ENCODE assay signal across 12 cellular contexts in the genomic region with DNA sequence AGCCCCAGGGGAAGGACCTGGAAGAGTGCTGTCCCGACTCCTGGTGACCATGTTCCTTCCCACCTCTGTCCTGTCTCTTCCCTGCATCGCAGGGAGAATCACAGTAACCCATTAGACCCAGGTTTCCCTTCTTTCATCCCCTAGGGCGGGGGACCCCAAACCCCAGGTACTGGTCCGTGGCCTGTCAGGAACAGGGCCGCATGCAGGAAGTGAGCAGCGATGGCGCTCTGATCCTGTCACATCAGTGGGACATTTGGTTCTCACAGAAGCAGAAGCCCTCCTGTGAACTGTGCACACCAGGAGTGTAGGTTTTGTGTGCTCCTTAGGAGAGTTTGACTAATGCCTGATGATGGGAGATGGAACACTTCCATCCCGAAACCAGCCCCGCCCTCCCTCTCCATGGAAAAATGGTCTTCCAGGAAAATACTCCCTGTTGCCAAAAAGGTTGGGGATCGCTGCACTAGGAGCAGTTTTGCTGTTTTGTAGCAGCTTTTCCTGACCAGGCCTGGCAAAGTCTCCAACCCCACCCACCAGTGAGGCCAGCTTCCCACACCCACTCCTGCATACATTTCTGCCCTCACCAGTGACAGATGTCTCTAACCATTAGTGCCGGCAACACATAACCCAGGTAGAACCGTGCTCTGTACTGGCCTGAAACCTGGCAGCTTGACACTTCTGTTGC. TPM values are rescaled to one million over a fixed set of nuclear protein-coding genes. Genes with fewer than 3 reads are reported as not detected.
DNase-seq lines count a peak whose midpoint lies in the region; ATAC-seq and TF ChIP-seq lines count a peak whose summit lies in the region.
"Had no signal": no experiment of that assay in that cellular context is flagged by ENCODE, and none has a peak within 500 bp of the region (broad histone marks: within the 10 kb centered on the region; RNA-seq: fewer than 3 reads in every experiment).

No MANE protein-coding gene starts in this region.

- 63 to 74% methylated on average over 8 to 12 of the region's 12 CpGs for WGBS in testis, 2 donors
- no CpG with 5 or more reads among the region's 12 CpGs for WGBS in trophoblast cell (ENCODE audit: extremely low coverage, insufficient coverage, insufficient read length)

- no peak for ATAC-seq in activated T-cell treated with anti-CD3 and anti-CD28 coated beads, Interleukin-2, amount 50 U/mL, for 72 hours (replicated peaks in 1 of 2)
- no peak for ATAC-seq in activated naive CD8-positive, alpha-beta T cell treated with anti-CD3 and anti-CD28 coated beads, Interleukin-2, amount 50 U/mL, for 24 hours
- ATAC-seq in HG02623 (IDR thresholded peaks at IDR 0.05; ENCODE audit: unreplicated experiment): no peak
- ATAC-seq: mucosa of descending colon had no signal

- H2BK120ac ChIP-seq in trophoblast cell (ENCODE audit: insufficient read depth, low read length, poor library complexity): no peak overlapping the region

- H3K9me3 ChIP-seq in muscle layer of colon (ENCODE audit: low read length) (no peaks in the 10 kb centered on the region), testis (no peaks in the 10 kb centered on the region), trophoblast cell (ENCODE audit: insufficient read depth, low read depth, low read length) (no peaks in the 10 kb centered on the region)
- H3K9me3 ChIP-seq: mucosa of descending colon had no signal

- no peak overlapping the region for H4K12ac ChIP-seq in trophoblast cell (ENCODE audit: low read depth, low read length)

- no peak for DNase-seq in activated T-cell treated with anti-CD3 and anti-CD28 coated beads, Interleukin-2, amount 50 U/mL, for 72 hours
- no peak for DNase-seq in activated T-cell treated with anti-CD3 and anti-CD28 coated beads, Interleukin-2, amount 50 U/mL, for 1 hour
- no peak for DNase-seq in activated naive CD8-positive, alpha-beta T cell treated with anti-CD3 and anti-CD28 coated beads, Interleukin-2, amount 50 U/mL, for 24 hours
- DNase-seq in testis: no peak
- DNase-seq in trophoblast cell: no peak
- DNase-seq in stimulated activated CD4-positive, alpha-beta T cell treated with anti-CD3 and anti-CD28 coated beads, Interleukin-12 subunit alpha, Interleukin-12 subunit beta, amount 100 ng/mL, for 4 hours: no peak
- DNase-seq: activated CD4-positive, alpha-beta T cell treated with anti-CD3 and anti-CD28 coated beads, Interleukin-2, amount 50 U/mL, for 1 hour; NCI-H2107; stimulated activated CD4-positive, alpha-beta T cell treated with anti-CD3 and anti-CD28 coated beads, Interleukin-4, amount 100 ng/mL, for 4 hours had no signal

- peak overlapping the region; percentile 66 for H3K27ac ChIP-seq in muscle layer of colon (ENCODE audit: low read depth, low read length)
- peak overlapping the region; percentile 44 to 47 for H3K27ac ChIP-seq in testis
- no peak overlapping the region for H3K27ac ChIP-seq in trophoblast cell (ENCODE audit: low read depth, low read length)

- H3K36me3 Mint-ChIP-seq in activated T-cell treated with anti-CD3 and anti-CD28 coated beads, Interleukin-2, amount 50 U/mL, for 72 hours (ENCODE audit: insufficient read depth in 2 of 2): peaks cover 2 to 7% of the 10 kb centered on the region in 2 donors
- peaks cover 6% of the 10 kb centered on the region for H3K36me3 Mint-ChIP-seq in activated naive CD8-positive, alpha-beta T cell treated with anti-CD3 and anti-CD28 coated beads, Interleukin-2, amount 50 U/mL, for 24 hours (ENCODE audit: low read depth)

- no peak overlapping the region for H3K4me2 ChIP-seq in trophoblast cell (ENCODE audit: low read length)

- H3K36me3 ChIP-seq in muscle layer of colon (ENCODE audit: insufficient read depth, low read length): peaks cover 18% of the 10 kb centered on the region
- H3K36me3 ChIP-seq in testis (ENCODE audit: low read depth, missing control alignments): no peaks in the 10 kb centered on the region
- peaks cover 21 to 32% of the 10 kb centered on the region in 2 experiments for H3K36me3 ChIP-seq in trophoblast cell (ENCODE audit: control insufficient read depth in 1 of 2, insufficient read depth in 2 of 2, low read length in 2 of 2)

- H3K27me3 Mint-ChIP-seq in activated T-cell treated with anti-CD3 and anti-CD28 coated beads, Interleukin-2, amount 50 U/mL, for 72 hours (ENCODE audit: low read depth): no peaks in the 10 kb centered on the region
- H3K27me3 Mint-ChIP-seq in activated naive CD8-positive, alpha-beta T cell treated with anti-CD3 and anti-CD28 coated beads, Interleukin-2, amount 50 U/mL, for 24 hours: no peaks in the 10 kb centered on the region

- H3K9ac ChIP-seq in muscle layer of colon (ENCODE audit: low read length) (no peak overlapping the region), trophoblast cell (ENCODE audit: low read length) (no peak overlapping the region)

- no peak overlapping the region for H4K8ac ChIP-seq in trophoblast cell (ENCODE audit: low read depth, low read length)

- H3K4me1 Mint-ChIP-seq in activated T-cell treated with anti-CD3 and anti-CD28 coated beads, Interleukin-2, amount 50 U/mL, for 72 hours (ENCODE audit: low read depth): peaks cover 34% of the 10 kb centered on the region
- H3K4me1 Mint-ChIP-seq in activated naive CD8-positive, alpha-beta T cell treated with anti-CD3 and anti-CD28 coated beads, Interleukin-2, amount 50 U/mL, for 24 hours: peaks cover 34% of the 10 kb centered on the region

- no peak overlapping the region for H2BK12ac ChIP-seq in trophoblast cell (ENCODE audit: low read length)

- H3K27me3 ChIP-seq in muscle layer of colon (ENCODE audit: control insufficient read depth in 1 of 2, insufficient read depth in 2 of 2, low read length in 2 of 2) (no peaks in the 10 kb centered on the region), testis (no peaks in the 10 kb centered on the region), trophoblast cell (ENCODE audit: insufficient read depth, low read length) (no peaks in the 10 kb centered on the region)

- no peak overlapping the region for H3K4me3 Mint-ChIP-seq in activated T-cell treated with anti-CD3 and anti-CD28 coated beads, Interleukin-2, amount 50 U/mL, for 72 hours
- peak overlapping the region; percentile 21 for H3K4me3 Mint-ChIP-seq in activated naive CD8-positive, alpha-beta T cell treated with anti-CD3 and anti-CD28 coated beads, Interleukin-2, amount 50 U/mL, for 24 hours

- intact Hi-C loops in testis (cut with DNase I; ENCODE audit: low total_unique reads): no loop called here

- H2BK5ac ChIP-seq in trophoblast cell (ENCODE audit: low read depth, low read length, poor library complexity): no peak overlapping the region

- H3K23ac ChIP-seq in trophoblast cell (ENCODE audit: low read length): no peak overlapping the region

- no peak overlapping the region for H4K91ac ChIP-seq in trophoblast cell (ENCODE audit: low read depth, low read length)

- H3K4me1 ChIP-seq in muscle layer of colon (ENCODE audit: insufficient read depth, low read length) (peaks cover 44% of the 10 kb centered on the region), testis (peaks cover 49% of the 10 kb centered on the region), trophoblast cell (ENCODE audit: control insufficient read depth in 1 of 2, insufficient read depth in 2 of 2, low read length in 2 of 2) (peaks cover 19 to 20% of the 10 kb centered on the region in 2 experiments)

- H2AFZ ChIP-seq in trophoblast cell (ENCODE audit: insufficient read depth, low read length, poor library complexity): no peak overlapping the region

- no peak overlapping the region for H3K14ac ChIP-seq in trophoblast cell (ENCODE audit: low read length)

- peaks cover 18% of the 10 kb centered on the region for H3K79me1 ChIP-seq in trophoblast cell (ENCODE audit: low read length)

- no peak for TF ChIP-seq POLR2A in testis (IDR thresholded peaks at IDR 0.05)

- H2AK5ac ChIP-seq in trophoblast cell (ENCODE audit: low read length): no peak overlapping the region

- H3K4me3 ChIP-seq in muscle layer of colon (ENCODE audit: low read depth in 1 of 2, low read length in 2 of 2): no peak overlapping the region
- H3K4me3 ChIP-seq in testis: no peak overlapping the region
- no peak overlapping the region for H3K4me3 ChIP-seq in trophoblast cell (ENCODE audit: low read depth, low read length)
- H3K4me3 ChIP-seq: mucosa of descending colon had no signal

- no peak overlapping the region for H3K18ac ChIP-seq in trophoblast cell (ENCODE audit: low read length)

- peak overlapping the region; percentile 54 for H3K27ac Mint-ChIP-seq in activated T-cell treated with anti-CD3 and anti-CD28 coated beads, Interleukin-2, amount 50 U/mL, for 72 hours
- H3K27ac Mint-ChIP-seq in activated naive CD8-positive, alpha-beta T cell treated with anti-CD3 and anti-CD28 coated beads, Interleukin-2, amount 50 U/mL, for 24 hours: peak overlapping the region; percentile 71

- H3K9me3 Mint-ChIP-seq in activated T-cell treated with anti-CD3 and anti-CD28 coated beads, Interleukin-2, amount 50 U/mL, for 72 hours: no peaks in the 10 kb centered on the region
- H3K9me3 Mint-ChIP-seq in activated naive CD8-positive, alpha-beta T cell treated with anti-CD3 and anti-CD28 coated beads, Interleukin-2, amount 50 U/mL, for 24 hours: no peaks in the 10 kb centered on the region

- no peak for TF ChIP-seq CTCF in testis (IDR thresholded peaks at IDR 0.05)

- H3K4ac ChIP-seq in trophoblast cell (ENCODE audit: low read depth, low read length): no peak overlapping the region

- H3K79me2 ChIP-seq in trophoblast cell (ENCODE audit: control insufficient read depth, insufficient read depth, low read length, poor library complexity): peaks cover 7% of the 10 kb centered on the region

RNA-seq across cellular contexts. Expression of gene MNT, which starts 10.5 kb away (rescaled TPM):
- total RNA-seq in activated T-cell treated with anti-CD3 and anti-CD28 coated beads, Interleukin-2, amount 50 U/mL, for 72 hours: 10 to 100 TPM; 23.8 to 24.3 TPM
- 10 to 100 TPM; 46.3 to 67.7 TPM for total RNA-seq in testis
- 27.9 TPM for polyA plus RNA-seq in testis (ENCODE audit: insufficient read depth, low read depth, low replicate concordance)
- 16.2 and 16.6 TPM in 2 replicates for polyA plus RNA-seq in trophoblast cell (2013)

RNA-seq across cellular contexts. Expression of gene SGSM2, which starts 53.0 kb away (rescaled TPM):
- 10 to 100 TPM; 40.8 to 57.5 TPM for total RNA-seq in activated T-cell treated with anti-CD3 and anti-CD28 coated beads, Interleukin-2, amount 50 U/mL, for 72 hours
- total RNA-seq in testis: 10 to 100 TPM; 80.5 to 88.9 TPM
- 54.1 TPM for polyA plus RNA-seq in testis (ENCODE audit: insufficient read depth, low read depth, low replicate concordance)
- polyA plus RNA-seq in trophoblast cell (2013): 44.8 and 47.2 TPM in 2 replicates

RNA-seq across cellular contexts. Expression of gene TSR1, which starts 54.1 kb away (rescaled TPM):
- total RNA-seq in activated T-cell treated with anti-CD3 and anti-CD28 coated beads, Interleukin-2, amount 50 U/mL, for 72 hours: 10 to 100 TPM; 36.4 to 38.2 TPM
- total RNA-seq in testis: 10 to 100 TPM; 48.9 to 56.2 TPM
- polyA plus RNA-seq in testis (ENCODE audit: insufficient read depth, low read depth, low replicate concordance): 39.2 TPM
- polyA plus RNA-seq in trophoblast cell (2013): 25.0 and 26.0 TPM in 2 replicates
